Comparison of ENCODE assay signal across 10 cellular contexts in the genomic region with DNA sequence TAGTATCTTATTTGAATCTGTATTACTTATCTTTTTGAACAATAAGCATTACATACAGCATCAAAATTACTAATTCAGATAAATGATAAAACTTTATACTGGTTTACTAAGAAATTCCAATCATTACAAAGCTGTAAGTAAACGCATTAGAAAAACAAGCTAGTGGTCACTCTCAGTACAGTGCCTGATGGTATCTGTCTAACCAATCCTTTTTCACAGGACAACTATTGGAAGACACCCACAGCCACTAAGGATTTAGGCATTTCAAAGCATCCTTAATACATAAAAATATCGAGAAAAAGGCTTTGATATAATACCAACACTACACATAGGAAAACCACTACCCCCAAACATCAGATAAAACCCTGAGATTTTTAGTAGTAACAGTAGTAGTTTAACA. TPM values are rescaled to one million over a fixed set of nuclear protein-coding genes. Genes with fewer than 3 reads are reported as not detected.
A peak's percentile ranks its signal among the peaks of the same experiment; 100 is the strongest.
DNase-seq lines count a peak whose midpoint lies in the region; ATAC-seq, FAIRE-seq and TF ChIP-seq lines count a peak whose summit lies in the region.
"Had no signal": no experiment of that assay in that cellular context is flagged by ENCODE, and none has a peak within 500 bp of the region (broad histone marks: within the 10 kb centered on the region; RNA-seq: fewer than 3 reads in every experiment).

No MANE protein-coding gene starts in this region.

- H3K56ac ChIP-seq in mesendoderm (ENCODE audit: low read length): peak overlapping the region; percentile 28

- in situ Hi-C loops in K562 (cut with MboI): loop anchor here (5.0 kb wide), 1 partner anchor 197 kb away; no protein-coding TSS in a partner anchor

- H3K4me2 ChIP-seq in A549 (peak overlapping the region; percentile 89), K562 (ENCODE audit: insufficient read depth, low read length) (peak overlapping the region; percentile 98), mesendoderm (ENCODE audit: low read length) (peak overlapping the region; percentile 33)

- peaks cover 31% of the 10 kb centered on the region; the same call in 2 of the 3 replicates for H3K4me1 ChIP-seq in A549
- H3K4me1 ChIP-seq in HEK293 (ENCODE audit: control insufficient read depth, insufficient read depth, low read length): peaks cover 7% of the 10 kb centered on the region
- peaks cover 4 to 20% of the 10 kb centered on the region in 2 experiments; a peak in 4 of 5 replicates for H3K4me1 ChIP-seq in K562 (replicated peaks in 1 of 2; ENCODE audit: control insufficient read depth in 2 of 2, insufficient read depth in 2 of 2, low read length in 2 of 2)
- peaks cover 2% of the 10 kb centered on the region for H3K4me1 ChIP-seq in mesendoderm (ENCODE audit: control insufficient read depth, low read depth, low read length)

- DNase-seq in A549 (ENCODE audit: low read depth in 1 of 2, low spot score in 1 of 2): no peak
- peak in 1 of 4 experiments; percentile 39 for DNase-seq in K562 (ENCODE audit: extremely low read depth in 1 of 4, low spot score in 3 of 4)
- DNase-seq in mesendoderm: no peak
- no peak for DNase-seq in NCI-H524 treated with DMSO at 0.1 percent for 48 hours (lab: John Stamatoyannopoulos, UW)
- DNase-seq in GM20000 (ENCODE audit: low spot score): no peak
- DNase-seq in GM10266 (ENCODE audit: extremely low spot score): no peak
- DNase-seq in NCI-H510A (lab: John Stamatoyannopoulos, UW): no peak
- DNase-seq: NCI-H1694 treated with DMSO at 0.1 percent for 48 hours had no signal

- CTCF ChIA-PET in A549 (lab: Yijun Ruan, JAX): interaction anchor here (1.8 kb wide), 1 partner anchor 192 kb away, joined by 6 read pairs; no protein-coding TSS in a partner anchor
- CTCF ChIA-PET in HEK293 (lab: Yijun Ruan, JAX): interaction anchor here (0.8 kb wide), 1 partner anchor 13 kb away, joined by 3 read pairs; no protein-coding TSS in a partner anchor
- CTCF ChIA-PET in K562 (lab: Yijun Ruan, JAX; ENCODE audit: low intra/inter-chr PET ratio): no interaction called here

- H2AFZ ChIP-seq in K562 (ENCODE audit: low read depth, low read length): no peak overlapping the region

- no peaks in the 10 kb centered on the region for H3K9me3 ChIP-seq in A549
- no peaks in the 10 kb centered on the region for H3K9me3 ChIP-seq in HEK293 (ENCODE audit: control insufficient read depth, insufficient read depth, low read depth, low read length)
- no peaks in the 10 kb centered on the region for H3K9me3 ChIP-seq in K562 (replicated peaks; ENCODE audit: control insufficient read depth, insufficient read depth, low read depth, low read length)

- H3K27me3 ChIP-seq in K562 (ENCODE audit: control insufficient read depth in 2 of 2, insufficient read depth in 2 of 2, low read length in 2 of 2) (no peaks in the 10 kb centered on the region), mesendoderm (ENCODE audit: insufficient read depth, low read length, poor library complexity) (no peaks in the 10 kb centered on the region)

- H2AK5ac ChIP-seq in mesendoderm (ENCODE audit: low read length): no peak overlapping the region

- H4K8ac ChIP-seq in mesendoderm (ENCODE audit: low read depth, low read length): no peak overlapping the region

- no peak overlapping the region for H2BK120ac ChIP-seq in mesendoderm (ENCODE audit: low read depth, low read length)

- POLR2A ChIA-PET in A549 (lab: Yijun Ruan, JAX) (no interaction called here), HEK293 (lab: Yijun Ruan, JAX) (no interaction called here), K562 (lab: Yijun Ruan, JAX) (interaction anchor here (0.8 to 1.6 kb wide), 6 partner anchors 9 to 211 kb away, joined by 3 to 11 read pairs (median 4); a partner anchor contains a TSS)

- no peak for ATAC-seq in A549
- no peak for ATAC-seq in K562

- 51% methylated on average over 2 of the region's 2 CpGs for WGBS in A549 (ENCODE audit: missing lambda C conversion rate)
- WGBS in K562 (ENCODE audit: insufficient coverage, low coverage, missing lambda C conversion rate): 5% methylated on average over 2 of the region's 2 CpGs
- WGBS in mesendoderm (ENCODE audit: extremely low coverage, insufficient coverage, low lambda C conversion rate): no CpG with 5 or more reads among the region's 2 CpGs

- H3K23ac ChIP-seq in mesendoderm (ENCODE audit: low read length): no peak overlapping the region

- H3K9ac ChIP-seq in K562 (ENCODE audit: insufficient read depth in 1 of 2, low read depth in 2 of 2, low read length in 2 of 2) (peak overlapping the region in 1 of 2 experiments; percentile 96; a peak in 2 of 4 replicates), mesendoderm (ENCODE audit: low read length) (peak overlapping the region; percentile 48)

- peaks cover 20 to 48% of the 10 kb centered on the region in 2 experiments for H3K36me3 ChIP-seq in HEK293 (ENCODE audit: control insufficient read depth in 2 of 2, insufficient read depth in 1 of 2, low read length in 2 of 2)
- peaks cover 65% of the 10 kb centered on the region for H3K36me3 ChIP-seq in K562 (ENCODE audit: control insufficient read depth, insufficient read depth, low read length)
- H3K36me3 ChIP-seq in mesendoderm (ENCODE audit: control insufficient read depth, insufficient read depth, low read length): peaks cover 5% of the 10 kb centered on the region

- peaks cover 7% of the 10 kb centered on the region for H3K79me1 ChIP-seq in mesendoderm (ENCODE audit: low read length)

- H4K5ac ChIP-seq in mesendoderm (ENCODE audit: low read length): no peak overlapping the region

- no peak overlapping the region for H3K27ac ChIP-seq in A549
- H3K27ac ChIP-seq in HEK293 (ENCODE audit: extremely low read depth, low read depth, low read length): no peak overlapping the region
- no peak overlapping the region; the same call in 2 of the 3 replicates for H3K27ac ChIP-seq in K562 (ENCODE audit: extremely low read depth, low read depth, low read length)
- no peak overlapping the region for H3K27ac ChIP-seq in mesendoderm (ENCODE audit: low read depth, low read length)

- intact Hi-C loops in K562 (cut with micrococcal nuclease): loop anchor here (10.0 kb wide), 1 partner anchor 835 kb away; no protein-coding TSS in a partner anchor

- no peak overlapping the region for H2BK5ac ChIP-seq in mesendoderm (ENCODE audit: low read length)

- TF ChIP-seq EP300 in A549 (IDR thresholded peaks at IDR 0.05) (no peak), K562 (IDR thresholded peaks at IDR 0.05; ENCODE audit: low read length) (no peak)

- no peak overlapping the region for H2BK15ac ChIP-seq in mesendoderm (replicated peaks; ENCODE audit: low read depth)

- H3K9me1 ChIP-seq in K562 (ENCODE audit: control insufficient read depth, insufficient read depth, low read length): no peaks in the 10 kb centered on the region

- no peak for FAIRE-seq in A549 (lab: Jason Lieb, UNC)
- FAIRE-seq in K562 (lab: Jason Lieb, UNC): peak; percentile 49
- FAIRE-seq: endometrium had no signal

- H3K79me2 ChIP-seq in K562 (ENCODE audit: control insufficient read depth, insufficient read depth, low read length) (peaks cover 79% of the 10 kb centered on the region), mesendoderm (ENCODE audit: control insufficient read depth, insufficient read depth, low read length) (peaks cover 42% of the 10 kb centered on the region)

- no peak for TF ChIP-seq POLR2A in A549 (IDR thresholded peaks at IDR 0.05; ENCODE audit: low read length)
- TF ChIP-seq POLR2A in K562 (conservative IDR thresholded peaks at IDR 0.05): no peak

- TF ChIP-seq CTCF in A549 (IDR thresholded peaks at IDR 0.05): no peak
- no peak for TF ChIP-seq CTCF in HEK293 (tag by site-specific recombination; IDR thresholded peaks at IDR 0.05)
- no peak for TF ChIP-seq CTCF in K562 (IDR thresholded peaks at IDR 0.05 in 2 of 3, conservative IDR thresholded peaks at IDR 0.05 in 1 of 3; ENCODE audit: insufficient read depth in 2 of 3, low read depth in 1 of 3, low read length in 3 of 3)
- TF ChIP-seq CTCF in GM20000 (IDR thresholded peaks at IDR 0.05; ENCODE audit: extremely low read depth, missing control alignments): no peak
- TF ChIP-seq CTCF in GM10266 (IDR thresholded peaks at IDR 0.05; ENCODE audit: control insufficient read depth, insufficient read depth, low read depth, missing control alignments): no peak

- no peak overlapping the region for H3K18ac ChIP-seq in mesendoderm (ENCODE audit: low read length)

- TF ChIP-seq RAD21 in A549 (conservative IDR thresholded peaks at IDR 0.05 in 1 of 2, IDR thresholded peaks at IDR 0.05 in 1 of 2) (no peak), K562 (CRISPR knock-in tag; conservative IDR thresholded peaks at IDR 0.05 in 1 of 2, IDR thresholded peaks at IDR 0.05 in 1 of 2) (no peak)

- H3K4ac ChIP-seq in mesendoderm (ENCODE audit: low read depth, low read length): no peak overlapping the region

- H3K4me3 ChIP-seq in A549: peak overlapping the region; percentile 97; the same call in 2 of the 3 replicates
- H3K4me3 ChIP-seq in HEK293 (ENCODE audit: low read depth, low read length): peak overlapping the region; percentile 78
- peak overlapping the region; percentile 83 for H3K4me3 ChIP-seq in K562
- H3K4me3 ChIP-seq in mesendoderm (ENCODE audit: low read length): no peak overlapping the region

- BruUV-seq in K562 (replicated peaks; lab: Mats Ljungman, UMichigan): no TSS peak

- peaks cover 19% of the 10 kb centered on the region; the same call in 1 of the 2 replicates for H4K20me1 ChIP-seq in K562 (replicated peaks; ENCODE audit: control insufficient read depth, insufficient read depth, low read length)

RNA-seq across cellular contexts. Expression of a gene that starts 2.6 kb away (rescaled TPM):
- polyA plus RNA-seq in A549 (2011; rRNA removed) (171 and 174 TPM in 2 replicates), A549 (2017; fragmentation: RNase III; extraction: RNeasy Plus Mini Kit Qiagen cat#74134 plus additional on column Dnase treatment) (90.4 to 94.0 TPM (median 91.1 TPM) in 3 replicates), K562 (2011; rRNA removed) (317 and 349 TPM in 2 replicates), K562 (2014; fragmentation: Illumina TruSeq; extraction: Trizol) (186 and 188 TPM in 2 replicates), K562 (2014; fragmentation: Nextera tagmentation; extraction: Ambion mirVana) (100 to 1,000 TPM; 165 to 179 TPM), K562 (2014; rRNA removed) (117 and 143 TPM in 2 replicates)
- polyA plus RNA-seq in A549 (2012; cell fraction: cytosol; rRNA removed): 39.0 and 44.5 TPM in 2 replicates
- 27.1 and 31.0 TPM in 2 replicates for polyA plus RNA-seq in A549 (2012; cell fraction: nucleus; rRNA removed)
- polyA minus RNA-seq in A549 (2011; rRNA and poly(A)+ RNA removed): 108 and 131 TPM in 2 replicates
- 114 and 222 TPM in 2 replicates for total RNA-seq in K562 (2011; cell fraction: chromatin; rRNA removed; ENCODE audit: low replicate concordance)
- 162 and 212 TPM in 2 replicates for total RNA-seq in K562 (2011; cell fraction: nucleolus; rRNA removed)
- total RNA-seq in K562 (2011; cell fraction: nucleoplasm; rRNA removed): 243 and 317 TPM in 2 replicates
- total RNA-seq in K562 (2014; rRNA removed) (79.5 and 92.7 TPM in 2 replicates), K562 (2014; rRNA removed; fragmentation: Illumina TruSeq; extraction: Trizol) (121 and 134 TPM in 2 replicates), K562 (2015; rRNA removed; fragmentation: Illumina TruSeq; extraction: Trizol) (191 and 199 TPM in 2 replicates), K562 (2021) (164 and 169 TPM in 2 replicates)
- polyA plus RNA-seq in K562 (2011; cell fraction: cytosol; rRNA removed): 107 and 156 TPM in 2 replicates
- polyA plus RNA-seq in K562 (2011; cell fraction: nucleus; rRNA removed): 302 and 407 TPM in 2 replicates
- 177 and 329 TPM in 2 replicates for polyA plus RNA-seq in K562 (2012)
- polyA minus RNA-seq in K562 (2011; rRNA and poly(A)+ RNA removed): 159 and 195 TPM in 2 replicates
- 154 and 189 TPM in 2 replicates for polyA minus RNA-seq in K562 (2011; cell fraction: cytosol; rRNA and poly(A)+ RNA removed)
- polyA minus RNA-seq in K562 (2011; cell fraction: nucleus; rRNA and poly(A)+ RNA removed): 130 and 232 TPM in 2 replicates
- polyA plus RNA-seq in mesendoderm (2013, experiment 1 of 2): 74.4 TPM
- polyA plus RNA-seq in mesendoderm (2013, experiment 2 of 2): 76.2 TPM

Comparison
In these comparisons a context has a peak if more than half of its experiments do, and no peak if none do; other contexts are left out.
1. H3K4me2 ChIP-seq: peak in every context shown above with its lines; median percentile 98 in K562; 89 in A549; 33 in mesendoderm.